ENCODE assay signal across 14 cellular contexts in genomic region chr3:128178782-128179473, GRCh38. TPM values are rescaled to one million over a fixed set of nuclear protein-coding genes. Genes with fewer than 3 reads are reported as not detected.
DNase-seq lines count a peak whose midpoint lies in the region; ATAC-seq, FAIRE-seq and TF ChIP-seq lines count a peak whose summit lies in the region.
"Had no signal": no experiment of that assay in that cellular context is flagged by ENCODE, and none has a peak within 500 bp of the region (broad histone marks: within the 10 kb centered on the region; RNA-seq: fewer than 3 reads in every experiment).

No MANE protein-coding gene starts in this region.

- in situ Hi-C loops in Panc1 (cut with HindIII; ENCODE audit: low pct_unique_long_range_greater_than_20kb, low sequenced_read_pairs): no loop called here

- no peak overlapping the region for H3K4me2 ChIP-seq in neural progenitor cell

- no peak for TF ChIP-seq CTCF in Panc1 (IDR thresholded peaks at IDR 0.05)
- TF ChIP-seq CTCF in neural progenitor cell (IDR thresholded peaks at IDR 0.05): no peak
- TF ChIP-seq CTCF in GM10248 (IDR thresholded peaks at IDR 0.05; ENCODE audit: control extremely low read depth, extremely low read depth, low read depth, missing control alignments): no peak

- H3K27ac ChIP-seq in Panc1 (ENCODE audit: low read length) (peak overlapping the region; percentile 24; the same call in 1 of the 2 replicates), neural progenitor cell (no peak overlapping the region)
- H3K27ac ChIP-seq: suprapubic skin had no signal

- no peak overlapping the region for H3K27ac Mint-ChIP-seq in neural progenitor cell
- H3K27ac Mint-ChIP-seq: activated T-cell treated with anti-CD3 and anti-CD28 coated beads, Interleukin-2, amount 50 U/mL, for 24 hours; CD8-positive, alpha-beta T cell; dendritic cell treated with granulocyte-macrophage colony-stimulating factor and Interleukin-4, amounts not matched to agents 40 ng/mL and 50 ng/mL, for 4 days had no signal

- H3K27me3 ChIP-seq in Panc1 (ENCODE audit: control insufficient read depth, insufficient read depth, low read length): no peaks in the 10 kb centered on the region
- H3K27me3 ChIP-seq in neural progenitor cell: no peaks in the 10 kb centered on the region
- H3K27me3 ChIP-seq: gastrocnemius medialis, suprapubic skin had no signal

- intact Hi-C loops in Panc1 (cut with micrococcal nuclease; ENCODE audit: unreplicated experiment): loop anchor here (10.0 kb wide), 2 partner anchors 116 to 406 kb away; no protein-coding TSS in a partner anchor

- H3K4me3 ChIP-seq in Panc1 (ENCODE audit: low read depth in 2 of 2, low read length in 2 of 2): no peak overlapping the region
- no peak overlapping the region for H3K4me3 ChIP-seq in neural progenitor cell
- H3K4me3 ChIP-seq: gastrocnemius medialis, suprapubic skin had no signal

- H2AFZ ChIP-seq in neural progenitor cell (replicated peaks): peak overlapping the region; percentile 45

- no TSS peak for BruUV-seq in Panc1 (replicated peaks; lab: Mats Ljungman, UMichigan)

- peak; percentile 71 for FAIRE-seq in GM19239 (lab: Jason Lieb, UNC)

- H3K9me3 ChIP-seq in Panc1 (ENCODE audit: control insufficient read depth, insufficient read depth, low read depth, low read length) (no peaks in the 10 kb centered on the region), neural progenitor cell (ENCODE audit: low read depth) (no peaks in the 10 kb centered on the region)
- H3K9me3 ChIP-seq: gastrocnemius medialis, suprapubic skin had no signal

- no peak overlapping the region for H3K9ac ChIP-seq in neural progenitor cell

- no peaks in the 10 kb centered on the region for H3K36me3 Mint-ChIP-seq in neural progenitor cell

- CTCF ChIA-PET in Panc1 (lab: Charles Lee): no interaction called here
- CTCF ChIA-PET in GM10248 (lab: Yijun Ruan, JAX): interaction anchor here (1.2 to 2.2 kb wide), 2 partner anchors 12 to 32 kb away, joined by 4 read pairs; no protein-coding TSS in a partner anchor

- H3K79me2 ChIP-seq in neural progenitor cell (ENCODE audit: low read depth): no peaks in the 10 kb centered on the region

- POLR2A ChIA-PET in Panc1 (lab: Charles Lee): no interaction called here
- POLR2A ChIA-PET in GM10248 (lab: Yijun Ruan, JAX): no interaction called here

- peaks cover 5% of the 10 kb centered on the region for H3K27me3 Mint-ChIP-seq in neural progenitor cell (ENCODE audit: insufficient read depth, low read depth)
- H3K27me3 Mint-ChIP-seq: activated T-cell treated with anti-CD3 and anti-CD28 coated beads, Interleukin-2, amount 50 U/mL, for 24 hours; dendritic cell treated with granulocyte-macrophage colony-stimulating factor and Interleukin-4, amounts not matched to agents 40 ng/mL and 50 ng/mL, for 4 days had no signal

- DNase-seq in GM19239 (ENCODE audit: insufficient read length, low spot score): no peak
- DNase-seq in Panc1 (ENCODE audit: low read depth, low spot score): no peak
- peak; percentile 53 for DNase-seq in fibroblast of peridontal ligament (ENCODE audit: extremely low read depth)
- no peak for DNase-seq in neural progenitor cell (ENCODE audit: low spot score)
- no peak for DNase-seq in effector CD4-positive, alpha-beta T cell
- no peak for DNase-seq in GM10248 (ENCODE audit: extremely low spot score)
- no peak for DNase-seq in HUDEP-2 (lab: John Stamatoyannopoulos, UW; ENCODE audit: unreplicated experiment in 76 of 76)
- DNase-seq in MV-4-11 (lab: John Stamatoyannopoulos, UW): no peak
- DNase-seq: activated T-cell treated with anti-CD3 and anti-CD28 coated beads, Interleukin-2, amount 50 U/mL, for 24 hours; CD8-positive, alpha-beta T cell; gastrocnemius medialis; NCI-H146 had no signal

- H3K36me3 ChIP-seq in Panc1 (ENCODE audit: control insufficient read depth, insufficient read depth, low read length) (no peaks in the 10 kb centered on the region), neural progenitor cell (no peaks in the 10 kb centered on the region)
- H3K36me3 ChIP-seq: gastrocnemius medialis, suprapubic skin had no signal

- peaks cover 8% of the 10 kb centered on the region; the same call in 1 of the 2 replicates for H3K4me1 ChIP-seq in Panc1 (ENCODE audit: control insufficient read depth, insufficient read depth, low read length)
- peaks cover 27% of the 10 kb centered on the region for H3K4me1 ChIP-seq in neural progenitor cell

- H3K9me3 Mint-ChIP-seq in neural progenitor cell: no peaks in the 10 kb centered on the region
- H3K9me3 Mint-ChIP-seq: activated T-cell treated with anti-CD3 and anti-CD28 coated beads, Interleukin-2, amount 50 U/mL, for 24 hours; CD8-positive, alpha-beta T cell; dendritic cell treated with granulocyte-macrophage colony-stimulating factor and Interleukin-4, amounts not matched to agents 40 ng/mL and 50 ng/mL, for 4 days had no signal

- ATAC-seq in Panc1: no peak
- ATAC-seq: CD8-positive, alpha-beta T cell; gastrocnemius medialis had no signal

- H3K4me1 Mint-ChIP-seq in neural progenitor cell: peaks cover 41% of the 10 kb centered on the region

- no peak overlapping the region for H3K4me3 Mint-ChIP-seq in neural progenitor cell
- H3K4me3 Mint-ChIP-seq: activated T-cell treated with anti-CD3 and anti-CD28 coated beads, Interleukin-2, amount 50 U/mL, for 24 hours; dendritic cell treated with granulocyte-macrophage colony-stimulating factor and Interleukin-4, amounts not matched to agents 40 ng/mL and 50 ng/mL, for 4 days had no signal

- H3F3A ChIP-seq in neural progenitor cell (ENCODE audit: low read depth): no peaks in the 10 kb centered on the region

- no peaks in the 10 kb centered on the region for H4K20me1 ChIP-seq in neural progenitor cell (ENCODE audit: low read depth)

RNA-seq across cellular contexts. Expression of gene EEFSEC, which starts 25.6 kb away (rescaled TPM):
- total RNA-seq in Panc1 (2021; ENCODE audit: unreplicated experiment) (15.4 TPM), neural progenitor cell (ENCODE audit: low replicate concordance) (0.92 and 5.8 TPM in 2 replicates)
- 28.3 TPM for polyA plus RNA-seq in Panc1 (2012; ENCODE audit: insufficient read length)

RNA-seq across cellular contexts. Expression of gene RUVBL1, which starts 55.3 kb away (rescaled TPM):
- 122 TPM for total RNA-seq in Panc1 (2021; ENCODE audit: unreplicated experiment)
- polyA plus RNA-seq in Panc1 (2012; ENCODE audit: insufficient read length): 167 TPM
- 91.4 and 110 TPM in 2 replicates for total RNA-seq in neural progenitor cell (ENCODE audit: low replicate concordance)
